ENCODE assay signal across 23 cellular contexts in the genomic region with DNA sequence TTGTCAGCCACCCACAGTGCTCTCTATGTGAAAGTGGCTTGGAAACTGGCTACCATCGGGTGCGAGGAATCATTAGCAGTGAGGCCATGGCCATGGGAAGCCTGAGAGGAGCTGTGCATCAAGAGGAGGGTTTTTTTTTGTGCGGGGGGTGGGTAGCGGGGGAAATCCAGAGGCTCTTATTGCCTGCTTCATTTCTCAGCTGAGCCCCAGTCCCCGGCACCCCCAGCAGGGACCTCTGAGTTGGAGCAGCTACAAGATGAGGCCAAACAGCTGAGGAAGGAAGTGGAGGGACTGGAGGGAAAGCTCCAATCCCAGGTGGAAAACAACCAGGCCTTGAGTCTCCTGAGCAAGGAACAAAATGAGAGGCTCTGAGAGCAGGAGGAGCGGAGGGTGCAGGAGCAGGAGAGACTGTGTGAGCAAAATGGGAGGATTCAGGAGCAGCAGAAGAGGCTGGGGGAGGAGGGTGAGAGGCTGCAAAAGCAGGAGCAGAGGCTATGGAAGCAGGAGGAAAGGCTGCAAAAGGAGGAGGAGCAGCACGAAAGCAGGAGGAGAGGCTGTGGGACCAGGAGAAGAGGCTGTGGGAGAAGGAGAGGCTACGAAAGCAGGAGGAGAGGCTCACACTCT.
"Had no signal": no experiment of that assay in that cellular context is flagged by ENCODE, and none has a peak within 500 bp of the region (broad histone marks: within the 10 kb centered on the region; RNA-seq: fewer than 3 reads in every experiment).

No MANE protein-coding gene starts in this region.

- DNase-seq: activated CD4-positive, alpha-beta T cell treated with anti-CD3 and anti-CD28 coated beads for 48 hours; activated CD4-positive, alpha-beta T cell treated with anti-CD3 and anti-CD28 coated beads, Interleukin-2, amount 50 U/mL, for 48 hours; activated effector memory CD4-positive, alpha-beta T cell treated with Interleukin-2 at 50 U/mL for 16 hours; activated naive CD4-positive, alpha-beta T cell treated with Interleukin-2 at 50 U/mL for 16 hours; anterior cingulate cortex; effector CD8-positive, alpha-beta T cell; gastrocnemius medialis; hippocampal formation; immature natural killer cell; kidney; left colon; midbrain; naive thymus-derived CD4-positive, alpha-beta T cell; posterior cingulate gyrus; right lobe of liver; stimulated activated CD4-positive, alpha-beta T cell treated with anti-CD3 and anti-CD28 coated beads, Interleukin-2, amount 100 ng/mL, for 48 hours; substantia nigra; upper lobe of left lung had no signal

- H3K36me3 ChIP-seq: gastrocnemius medialis, right lobe of liver, upper lobe of left lung had no signal

- H3K36me3 Mint-ChIP-seq: activated naive CD8-positive, alpha-beta T cell; immature natural killer cell; naive thymus-derived CD4-positive, alpha-beta T cell had no signal

- ATAC-seq: activated CD4-positive, CD25-positive, alpha-beta regulatory T cell treated with anti-CD3 and anti-CD28 coated beads, Interleukin-2, amount 50 U/mL, for 24 hours; gastrocnemius medialis; left colon; naive thymus-derived CD4-positive, alpha-beta T cell; right lobe of liver had no signal

- H3K4me3 ChIP-seq: gastrocnemius medialis, right lobe of liver, upper lobe of left lung had no signal

- H3K4me3 Mint-ChIP-seq: activated naive CD8-positive, alpha-beta T cell; immature natural killer cell; naive thymus-derived CD4-positive, alpha-beta T cell; neural crest cell; stimulated activated naive CD8-positive, alpha-beta T cell treated with anti-CD3 and anti-CD28 coated beads, Interleukin-15, Interleukin-2, amounts not matched to agents 100 ng/mL and 50 ng/mL, for 24 hours had no signal

- H3K27ac Mint-ChIP-seq: activated naive CD8-positive, alpha-beta T cell; immature natural killer cell; naive thymus-derived CD4-positive, alpha-beta T cell; stimulated activated naive CD8-positive, alpha-beta T cell treated with anti-CD3 and anti-CD28 coated beads, Interleukin-15, Interleukin-2, amounts not matched to agents 100 ng/mL and 50 ng/mL, for 24 hours had no signal

- H3K27me3 ChIP-seq: gastrocnemius medialis, right lobe of liver, upper lobe of left lung had no signal

- H3K27ac ChIP-seq: gastrocnemius medialis, right lobe of liver, upper lobe of left lung, VCaP had no signal

- H3K4me1 Mint-ChIP-seq: immature natural killer cell had no signal

- H3K9me3 ChIP-seq: gastrocnemius medialis, right lobe of liver, upper lobe of left lung had no signal

- H3K4me1 ChIP-seq: gastrocnemius medialis, right lobe of liver had no signal

- H3K9me3 Mint-ChIP-seq: immature natural killer cell; neural crest cell; stimulated activated naive CD8-positive, alpha-beta T cell treated with anti-CD3 and anti-CD28 coated beads, Interleukin-15, Interleukin-2, amounts not matched to agents 100 ng/mL and 50 ng/mL, for 24 hours had no signal
